In the genomic region with DNA sequence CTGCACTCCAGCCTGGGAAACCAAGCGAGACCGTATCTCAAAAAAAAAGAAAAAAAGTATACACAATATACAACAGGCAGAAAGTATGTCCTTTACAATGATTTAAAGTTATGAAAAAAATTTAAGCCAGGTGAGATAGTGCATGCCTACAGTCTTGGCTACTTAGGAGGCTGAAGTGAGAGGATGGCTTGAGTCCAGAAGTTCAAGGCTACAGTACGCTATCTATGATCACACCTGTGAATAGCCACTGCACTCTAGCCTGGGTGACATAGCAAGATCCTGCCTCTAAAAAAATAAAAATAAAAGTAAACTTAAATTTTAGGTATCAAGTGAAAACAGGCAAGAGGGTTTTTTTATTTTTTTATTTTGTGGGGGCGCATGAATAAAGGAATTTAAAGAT, we compare ENCODE assay signal across 1 cellular context.
A peak's percentile ranks its signal among the peaks of the same experiment; 100 is the strongest.
TF ChIP-seq lines count a peak whose summit lies in the region.

No MANE protein-coding gene starts in this region.

TF ChIP-seq in K562, 482 proteins besides CTCF, POLR2A, EP300 and RAD21 (continued from another document and continues in another):
- TF ChIP-seq ZNF143 (CRISPR knock-in tag; IDR thresholded peaks at IDR 0.05) (no peak), SMARCB1 (IDR thresholded peaks at IDR 0.05; ENCODE audit: insufficient read length, low read depth) (peak; percentile 79), RB1 (IDR thresholded peaks at IDR 0.05; ENCODE audit: low read depth) (no peak), C11orf30 (IDR thresholded peaks at IDR 0.05; ENCODE audit: low read depth) (0 out of 2 replicates have a peak, but pooled peaks have one; percentile 19), U2AF1 (optimal IDR thresholded peaks at IDR 0.05; ENCODE audit: low read depth, low read length) (no peak), ELF1 (tag; IDR thresholded peaks at IDR 0.05) (no peak), HES1 (IDR thresholded peaks at IDR 0.05; ENCODE audit: low read depth) (no peak), ATF1 (CRISPR knock-in tag; IDR thresholded peaks at IDR 0.05) (no peak), ATF1 (tag; IDR thresholded peaks at IDR 0.05) (no peak), TAF9B (IDR thresholded peaks at IDR 0.05; ENCODE audit: partially characterized antibody) (no peak), DACH1 (IDR thresholded peaks at IDR 0.05; ENCODE audit: partially characterized antibody) (no peak), HMG20A (CRISPR knock-in tag; conservative IDR thresholded peaks at IDR 0.05) (no peak), GABPB2 (CRISPR knock-in tag; conservative IDR thresholded peaks at IDR 0.05) (no peak), HIVEP1 (CRISPR knock-in tag; IDR thresholded peaks at IDR 0.05) (no peak), POLR2H (tag; IDR thresholded peaks at IDR 0.05; ENCODE audit: low read depth) (no peak), SMARCE1 (IDR thresholded peaks at IDR 0.05) (0 out of 2 replicates have a peak, but pooled peaks have one; percentile 22), ZNF699 (CRISPR knock-in tag; IDR thresholded peaks at IDR 0.05; ENCODE audit: insufficient replicate concordance) (no peak), NR2C2 (CRISPR knock-in tag; IDR thresholded peaks at IDR 0.05) (no peak), NR2C2 (tag; IDR thresholded peaks at IDR 0.05) (no peak), TAF1 (IDR thresholded peaks at IDR 0.05; ENCODE audit: control insufficient read depth, extremely low read depth, insufficient read depth, low read length, severe bottlenecking) (no peak), ARID2 (IDR thresholded peaks at IDR 0.05) (no peak), CBFB (CRISPR knock-in tag; IDR thresholded peaks at IDR 0.05) (no peak), NFIC (IDR thresholded peaks at IDR 0.05) (peak; percentile 76), ZNF609 (CRISPR knock-in tag; IDR thresholded peaks at IDR 0.05; ENCODE audit: borderline replicate concordance) (no peak), OTX1 (CRISPR knock-in tag; IDR thresholded peaks at IDR 0.05) (no peak), PHB (CRISPR knock-in tag; IDR thresholded peaks at IDR 0.05) (no peak), YBX1 (IDR thresholded peaks at IDR 0.05) (no peak), ARHGAP35 (IDR thresholded peaks at IDR 0.05; ENCODE audit: partially characterized antibody) (no peak), CBFA2T3 (IDR thresholded peaks at IDR 0.05) (peak; percentile 61), PHF8 (IDR thresholded peaks at IDR 0.05; ENCODE audit: borderline replicate concordance, low read length) (no peak), ZHX1 (conservative IDR thresholded peaks at IDR 0.05; ENCODE audit: low read length) (no peak), LEF1 (IDR thresholded peaks at IDR 0.05) (no peak), WHSC1 (IDR thresholded peaks at IDR 0.05; ENCODE audit: low read length) (no peak), PHF21A (IDR thresholded peaks at IDR 0.05; ENCODE audit: borderline replicate concordance, low read depth) (no peak), PHTF2 (CRISPR knock-in tag; IDR thresholded peaks at IDR 0.05) (no peak), ZFP1 (CRISPR knock-in tag; IDR thresholded peaks at IDR 0.05) (no peak), CTCFL (IDR thresholded peaks at IDR 0.05; ENCODE audit: borderline replicate concordance, insufficient read depth, low read depth, low read length, poor library complexity, severe bottlenecking) (no peak), JUN (IDR thresholded peaks at IDR 0.05; ENCODE audit: borderline replicate concordance, low read depth, low read length) (no peak), JUN (CRISPR knock-in tag; IDR thresholded peaks at IDR 0.05; ENCODE audit: borderline replicate concordance) (no peak), CREB1 (IDR thresholded peaks at IDR 0.05) (no peak), CREB1 (CRISPR knock-in tag; IDR thresholded peaks at IDR 0.05) (no peak), BMI1 (IDR thresholded peaks at IDR 0.05; ENCODE audit: low read length) (no peak), NRF1 (conservative IDR thresholded peaks at IDR 0.05 in 1 of 2, IDR thresholded peaks at IDR 0.05 in 1 of 2) (no peak), ZFP91 (CRISPR knock-in tag; IDR thresholded peaks at IDR 0.05) (no peak), ZNF347 (CRISPR knock-in tag; IDR thresholded peaks at IDR 0.05; ENCODE audit: low read depth) (no peak)
- TF ChIP-seq, protein P1, sequence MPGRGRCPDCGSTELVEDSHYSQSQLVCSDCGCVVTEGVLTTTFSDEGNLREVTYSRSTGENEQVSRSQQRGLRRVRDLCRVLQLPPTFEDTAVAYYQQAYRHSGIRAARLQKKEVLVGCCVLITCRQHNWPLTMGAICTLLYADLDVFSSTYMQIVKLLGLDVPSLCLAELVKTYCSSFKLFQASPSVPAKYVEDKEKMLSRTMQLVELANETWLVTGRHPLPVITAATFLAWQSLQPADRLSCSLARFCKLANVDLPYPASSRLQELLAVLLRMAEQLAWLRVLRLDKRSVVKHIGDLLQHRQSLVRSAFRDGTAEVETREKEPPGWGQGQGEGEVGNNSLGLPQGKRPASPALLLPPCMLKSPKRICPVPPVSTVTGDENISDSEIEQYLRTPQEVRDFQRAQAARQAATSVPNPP (IDR thresholded peaks at IDR 0.05; ENCODE audit: borderline replicate concordance, insufficient read depth, insufficient read length) = no peak
- TF ChIP-seq, protein P2, sequence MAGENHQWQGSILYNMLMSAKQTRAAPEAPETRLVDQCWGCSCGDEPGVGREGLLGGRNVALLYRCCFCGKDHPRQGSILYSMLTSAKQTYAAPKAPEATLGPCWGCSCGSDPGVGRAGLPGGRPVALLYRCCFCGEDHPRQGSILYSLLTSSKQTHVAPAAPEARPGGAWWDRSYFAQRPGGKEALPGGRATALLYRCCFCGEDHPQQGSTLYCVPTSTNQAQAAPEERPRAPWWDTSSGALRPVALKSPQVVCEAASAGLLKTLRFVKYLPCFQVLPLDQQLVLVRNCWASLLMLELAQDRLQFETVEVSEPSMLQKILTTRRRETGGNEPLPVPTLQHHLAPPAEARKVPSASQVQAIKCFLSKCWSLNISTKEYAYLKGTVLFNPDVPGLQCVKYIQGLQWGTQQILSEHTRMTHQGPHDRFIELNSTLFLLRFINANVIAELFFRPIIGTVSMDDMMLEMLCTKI (IDR thresholded peaks at IDR 0.05; ENCODE audit: partially characterized antibody) = no peak
- TF ChIP-seq, protein P3, sequence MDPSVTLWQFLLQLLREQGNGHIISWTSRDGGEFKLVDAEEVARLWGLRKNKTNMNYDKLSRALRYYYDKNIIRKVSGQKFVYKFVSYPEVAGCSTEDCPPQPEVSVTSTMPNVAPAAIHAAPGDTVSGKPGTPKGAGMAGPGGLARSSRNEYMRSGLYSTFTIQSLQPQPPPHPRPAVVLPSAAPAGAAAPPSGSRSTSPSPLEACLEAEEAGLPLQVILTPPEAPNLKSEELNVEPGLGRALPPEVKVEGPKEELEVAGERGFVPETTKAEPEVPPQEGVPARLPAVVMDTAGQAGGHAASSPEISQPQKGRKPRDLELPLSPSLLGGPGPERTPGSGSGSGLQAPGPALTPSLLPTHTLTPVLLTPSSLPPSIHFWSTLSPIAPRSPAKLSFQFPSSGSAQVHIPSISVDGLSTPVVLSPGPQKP (CRISPR knock-in tag; IDR thresholded peaks at IDR 0.05) = no peak
- TF ChIP-seq, protein P4, sequence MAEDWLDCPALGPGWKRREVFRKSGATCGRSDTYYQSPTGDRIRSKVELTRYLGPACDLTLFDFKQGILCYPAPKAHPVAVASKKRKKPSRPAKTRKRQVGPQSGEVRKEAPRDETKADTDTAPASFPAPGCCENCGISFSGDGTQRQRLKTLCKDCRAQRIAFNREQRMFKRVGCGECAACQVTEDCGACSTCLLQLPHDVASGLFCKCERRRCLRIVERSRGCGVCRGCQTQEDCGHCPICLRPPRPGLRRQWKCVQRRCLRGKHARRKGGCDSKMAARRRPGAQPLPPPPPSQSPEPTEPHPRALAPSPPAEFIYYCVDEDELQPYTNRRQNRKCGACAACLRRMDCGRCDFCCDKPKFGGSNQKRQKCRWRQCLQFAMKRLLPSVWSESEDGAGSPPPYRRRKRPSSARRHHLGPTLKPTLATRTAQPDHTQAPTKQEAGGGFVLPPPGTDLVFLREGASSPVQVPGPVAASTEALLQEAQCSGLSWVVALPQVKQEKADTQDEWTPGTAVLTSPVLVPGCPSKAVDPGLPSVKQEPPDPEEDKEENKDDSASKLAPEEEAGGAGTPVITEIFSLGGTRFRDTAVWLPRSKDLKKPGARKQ (CRISPR knock-in tag; IDR thresholded peaks at IDR 0.05) = no peak
